In genomic region chr14:32662234-32662633, GRCh38 we compare ENCODE assay signal across 1 cellular context.
A peak's percentile ranks its signal among the peaks of the same experiment; 100 is the strongest.
TF ChIP-seq lines count a peak whose summit lies in the region.

No MANE protein-coding gene starts in this region.

TF ChIP-seq in GM12878, 131 proteins besides CTCF, POLR2A, EP300 and RAD21 (continued from another document):
- no peak for TF ChIP-seq ZBTB33 (IDR thresholded peaks at IDR 0.05)
- TF ChIP-seq ZNF384 (IDR thresholded peaks at IDR 0.05; ENCODE audit: borderline replicate concordance, low read depth, low read length): no peak
- 0 out of 2 replicates have a peak, but pooled peaks have one; percentile 4 for TF ChIP-seq RUNX3 (IDR thresholded peaks at IDR 0.05; ENCODE audit: low read length)
